Comparison of ENCODE assay signal across 8 cellular contexts in genomic region chr14:78164226-78164853, GRCh38. TPM values are rescaled to one million over a fixed set of nuclear protein-coding genes. Genes with fewer than 3 reads are reported as not detected.
DNase-seq lines count a peak whose midpoint lies in the region; ATAC-seq, FAIRE-seq and TF ChIP-seq lines count a peak whose summit lies in the region.

No MANE protein-coding gene starts in this region.

- H2AK5ac ChIP-seq in neuronal stem cell (ENCODE audit: low read depth, low read length), result no peak overlapping the region

- H3K4me2 ChIP-seq in GM12878 (ENCODE audit: control insufficient read depth, insufficient read depth) (no peak overlapping the region), neuronal stem cell (ENCODE audit: insufficient read depth, low read length, poor library complexity, severe bottlenecking) (no peak overlapping the region)

- RAD21 ChIA-PET in GM12878 (lab: Charles Lee; ENCODE audit: unreplicated experiment), result no interaction called here

- peak; percentile 44 for TF ChIP-seq RAD21 in GM12878 (IDR thresholded peaks at IDR 0.05; ENCODE audit: insufficient read depth, low read depth, low read length)

- SMC1A ChIA-PET in GM12878 (lab: Charles Lee; ENCODE audit: uncharacterized antibody, unreplicated experiment), result no interaction called here

- peak; percentile 72 for TF ChIP-seq CTCF in A673 (conservative IDR thresholded peaks at IDR 0.05; ENCODE audit: low read depth, low read length)
- peak; percentile 74 for TF ChIP-seq CTCF in GM12865 (IDR thresholded peaks at IDR 0.05; ENCODE audit: insufficient read depth, low read depth, low read length, missing control alignments)
- peak; percentile 45 to 79 (median 71) for TF ChIP-seq CTCF in GM12878 (IDR thresholded peaks at IDR 0.05 in 2 of 3, conservative IDR thresholded peaks at IDR 0.05 in 1 of 3; ENCODE audit: control insufficient read depth in 2 of 3, extremely low read depth in 1 of 3, insufficient read depth in 1 of 3, low read depth in 3 of 3, low read length in 3 of 3)

- intact Hi-C loops in A673 (cut with micrococcal nuclease; ENCODE audit: unreplicated experiment) (loop anchor here (5.0 kb wide), 1 partner anchor 433 kb away; no protein-coding TSS in a partner anchor), GM12878 (cut with micrococcal nuclease; ENCODE audit: unreplicated experiment) (loop anchor here (1.0 to 10.0 kb wide), 4 partner anchors 302 to 670 kb away; no protein-coding TSS in a partner anchor)

- H3K4me3 ChIP-seq in A673 (ENCODE audit: low read depth, low read length, poor library complexity, severe bottlenecking) (no peak overlapping the region), GM12865 (ENCODE audit: low read depth, low read length) (no peak overlapping the region), GM12878 (no peak overlapping the region), neuronal stem cell (ENCODE audit: low read length in 2 of 2) (no peak overlapping the region)

- H3K23ac ChIP-seq in neuronal stem cell (ENCODE audit: low read depth, low read length, poor library complexity), result no peak overlapping the region

- H2BK15ac ChIP-seq in neuronal stem cell (ENCODE audit: low read length), result no peak overlapping the region

- no peak overlapping the region for H3K4ac ChIP-seq in neuronal stem cell (ENCODE audit: low read length)

- no peak overlapping the region for H2BK120ac ChIP-seq in neuronal stem cell (ENCODE audit: low read depth, low read length)

- CTCF ChIA-PET in A673 (lab: Charles Lee) (interaction anchor here (0.6 kb wide), 1 partner anchor 31 kb away, joined by 7 read pairs; no protein-coding TSS in a partner anchor), GM12878 (lab: Yijun Ruan, JAX) (interaction anchor here (1.3 kb wide), 1 partner anchor 10 kb away, joined by 4 read pairs; no protein-coding TSS in a partner anchor)

- ATAC-seq in GM12878, result peak; percentile 85
- no peak for ATAC-seq in GM18498 (IDR thresholded peaks at IDR 0.05; ENCODE audit: unreplicated experiment)

- no peak overlapping the region for H2BK12ac ChIP-seq in neuronal stem cell (ENCODE audit: low read length)

- no peak overlapping the region for H4K8ac ChIP-seq in neuronal stem cell (ENCODE audit: low read depth, low read length)

- H3K9me3 ChIP-seq in A673 (ENCODE audit: low read depth, low read length, poor library complexity, severe bottlenecking) (no peaks in the 10 kb centered on the region), GM12878 (replicated peaks; ENCODE audit: control insufficient read depth, insufficient read depth, low read length) (no peaks in the 10 kb centered on the region), neuronal stem cell (replicated peaks in 1 of 2; ENCODE audit: control insufficient read depth in 2 of 2, insufficient read depth in 1 of 2, low read depth in 1 of 2, low read length in 2 of 2) (peaks cover 0 to 2% of the 10 kb centered on the region in 2 donors)

- no TSS peak for BruUV-seq in A673 (replicated peaks; lab: Mats Ljungman, UMichigan)
- BruUV-seq in GM12878 (replicated peaks; lab: Mats Ljungman, UMichigan), result no TSS peak

- DNase-seq in A673 (ENCODE audit: low spot score), result peak; percentile 34
- peak; percentile 49 for DNase-seq in GM12865 (ENCODE audit: low read depth)
- peak; percentile 50 for DNase-seq in NCI-H1436 (lab: John Stamatoyannopoulos, UW)
- DNase-seq in GM12878 (ENCODE audit: low read depth, low spot score), result no peak
- DNase-seq in neuronal stem cell (ENCODE audit: low spot score), result peak; percentile 54
- no peak for DNase-seq in GOT3 (lab: John Stamatoyannopoulos, UW)
- no peak for DNase-seq in effector CD4-positive, alpha-beta T cell

- H2AFZ ChIP-seq in GM12878 (ENCODE audit: control insufficient read depth, low read depth, low read length), result no peak overlapping the region
- no peak overlapping the region for H2AFZ ChIP-seq in neuronal stem cell (ENCODE audit: low read length)

- in situ Hi-C loops in GM12878 (cut with MboI), result no loop called here

- WGBS in GM12878 (ENCODE audit: insufficient coverage, insufficient replicate concordance, low lambda C conversion rate, missing lambda C conversion rate), result 8% methylated on average over 8 of the region's 8 CpGs
- WGBS in neuronal stem cell (ENCODE audit: extremely low coverage in 2 of 2, insufficient read length in 2 of 2, insufficient replicate concordance in 1 of 2), 2 donors, result no CpG with 5 or more reads among the region's 8 CpGs

- TF ChIP-seq POLR2A in GM12878 (IDR thresholded peaks at IDR 0.05; ENCODE audit: low read depth, low read length), result no peak

- H2BK5ac ChIP-seq in neuronal stem cell (ENCODE audit: low read length), result no peak overlapping the region

- H3K36me3 ChIP-seq in A673 (ENCODE audit: insufficient read depth, low read length, poor library complexity, severe bottlenecking) (no peaks in the 10 kb centered on the region), GM12878 (ENCODE audit: control insufficient read depth in 2 of 2, insufficient read depth in 2 of 2, low read length in 1 of 2) (no peaks in the 10 kb centered on the region), neuronal stem cell (replicated peaks in 1 of 2; ENCODE audit: control insufficient read depth in 2 of 2, insufficient read depth in 2 of 2, low read length in 2 of 2) (no peaks in the 10 kb centered on the region)

- no peaks in the 10 kb centered on the region for H3K79me2 ChIP-seq in GM12878 (ENCODE audit: control insufficient read depth, insufficient read depth, low read length)

- POLR2A ChIA-PET in A673 (lab: Charles Lee; ENCODE audit: low non-redundant PET) (no interaction called here), GM12878 (lab: Charles Lee) (no interaction called here)

- H4K20me1 ChIP-seq in GM12878 (ENCODE audit: control insufficient read depth, insufficient read depth), result no peaks in the 10 kb centered on the region

- H3K14ac ChIP-seq in neuronal stem cell (ENCODE audit: low read length), result no peak overlapping the region

- TF ChIP-seq EP300 in GM12878 (IDR thresholded peaks at IDR 0.05; ENCODE audit: borderline replicate concordance in 1 of 2, control insufficient read depth in 1 of 2, low read depth in 2 of 2, low read length in 2 of 2), result no peak

- no peaks in the 10 kb centered on the region for H3K79me1 ChIP-seq in neuronal stem cell (ENCODE audit: low read depth, low read length)

- H3K27ac ChIP-seq in A673 (ENCODE audit: low read depth, low read length, poor library complexity, severe bottlenecking) (no peak overlapping the region), GM12878 (ENCODE audit: control insufficient read depth, insufficient read depth) (no peak overlapping the region), neuronal stem cell (replicated peaks; ENCODE audit: low read length) (no peak overlapping the region)

- H4K91ac ChIP-seq in neuronal stem cell (ENCODE audit: low read depth, low read length, poor library complexity), result no peak overlapping the region

- H3K18ac ChIP-seq in neuronal stem cell (ENCODE audit: low read length), result no peak overlapping the region

- H3K4me1 ChIP-seq in A673 (ENCODE audit: insufficient read depth, low read length, poor library complexity, severe bottlenecking) (no peaks in the 10 kb centered on the region), GM12878 (ENCODE audit: control insufficient read depth, insufficient read depth, low read length) (no peaks in the 10 kb centered on the region), neuronal stem cell (ENCODE audit: control insufficient read depth in 2 of 2, insufficient read depth in 1 of 2, low read depth in 1 of 2, low read length in 2 of 2) (no peaks in the 10 kb centered on the region)

- H3K27me3 ChIP-seq in A673 (replicated peaks; ENCODE audit: insufficient read depth, low read depth, low read length, poor library complexity) (peaks cover 81% of the 10 kb centered on the region), GM12878 (replicated peaks in 1 of 2; ENCODE audit: control insufficient read depth in 2 of 2, insufficient read depth in 2 of 2, low read length in 1 of 2) (peaks cover 2 to 3% of the 10 kb centered on the region in 2 experiments; a peak in 2 of 4 replicates), neuronal stem cell (ENCODE audit: control insufficient read depth in 3 of 3, insufficient read depth in 3 of 3, low read depth in 1 of 3, low read length in 3 of 3) (peaks cover 0 to 2% (median 0%) of the 10 kb centered on the region in 3 experiments)

- no peak overlapping the region for H3K9ac ChIP-seq in GM12878 (ENCODE audit: control insufficient read depth, insufficient read depth, low read length)
- no peak overlapping the region for H3K9ac ChIP-seq in neuronal stem cell (ENCODE audit: low read depth, low read length, poor library complexity)

- FAIRE-seq in GM12878 (lab: Jason Lieb, UNC), result no peak

TF ChIP-seq in GM12878, 131 proteins besides CTCF, POLR2A, EP300 and RAD21:
- TF ChIP-seq SMC3 (IDR thresholded peaks at IDR 0.05; ENCODE audit: borderline replicate concordance, low read length), result peak; percentile 46; the same call in 1 of the 2 replicates
- no peak for TF ChIP-seq MTA3 (IDR thresholded peaks at IDR 0.05; ENCODE audit: borderline replicate concordance, low read length)

RNA-seq across cellular contexts. Expression of gene NRXN3, which starts 5.8 kb away (rescaled TPM):
- 0.17 and 0.21 TPM in 2 replicates for total RNA-seq in A673 (2021)
- 28.1 and 35.3 TPM in 2 replicates for total RNA-seq in GM12878 (2013; cell fraction: nucleolus; rRNA removed)
- 1.4 and 1.5 TPM in 2 replicates for total RNA-seq in GM12878 (2014; rRNA removed)
- total RNA-seq in GM12878 (2014; rRNA removed; fragmentation: Illumina TruSeq; extraction: Trizol), result 2.5 TPM in 2 replicates
- total RNA-seq in GM12878 (2021), result 2.7 and 3.3 TPM in 2 replicates
- polyA plus RNA-seq in GM12878 (2011; ENCODE audit: low read depth), result 1.5 TPM
- polyA plus RNA-seq in GM12878 (2011; rRNA removed), result 0.65 and 0.68 TPM in 2 replicates
- 0.12 and 0.25 TPM in 2 replicates for polyA plus RNA-seq in GM12878 (2011; cell fraction: cytosol; rRNA removed)
- polyA plus RNA-seq in GM12878 (2011; cell fraction: nucleus; rRNA removed), result 2.8 TPM in 2 replicates
- polyA plus RNA-seq in GM12878 (2012), result 1.8 and 2.1 TPM in 2 replicates
- 1.3 and 2.4 TPM in 2 replicates for polyA plus RNA-seq in GM12878 (2014; fragmentation: Illumina TruSeq; extraction: Trizol)
- polyA plus RNA-seq in GM12878 (2014; fragmentation: Nextera tagmentation; extraction: Ambion mirVana), result under 1 TPM; 0.52 to 0.60 TPM
- polyA plus RNA-seq in GM12878 (2014; rRNA removed), result 0.82 and 1.3 TPM in 2 replicates
- 1 to 10 TPM; 1.7 TPM for polyA plus RNA-seq in GM12878 (2016; fragmentation: Nextera tagmentation; extraction: Ambion mirVana)
- polyA minus RNA-seq in GM12878 (2011; rRNA and poly(A)+ RNA removed), result 6.3 and 6.7 TPM in 2 replicates
- polyA minus RNA-seq in GM12878 (2011; cell fraction: cytosol; rRNA and poly(A)+ RNA removed), result 0.94 TPM in 1 of 2 replicates, not detected in the other
- 9.3 and 10.4 TPM in 2 replicates for polyA minus RNA-seq in GM12878 (2011; cell fraction: nucleus; rRNA and poly(A)+ RNA removed)
- polyA plus RNA-seq in neuronal stem cell (2013, experiment 1 of 2), result 3.1 TPM
- 3.3 TPM for polyA plus RNA-seq in neuronal stem cell (2013, experiment 2 of 2)

Comparison
In these comparisons a context has a peak if more than half of its experiments do, and no peak if none do; other contexts are left out.
1. DNase-seq: peak in A673 (single experiment), GM12865 (single experiment), NCI-H1436 (single experiment) and neuronal stem cell (single experiment); none in GM12878 (single experiment), GOT3 (single experiment) and effector CD4-positive, alpha-beta T cell (single experiment).
2. Peak in every context shown above with its lines, with median percentiles within 50 percentile points of each other: CTCF ChIP-seq.